ENCODE assay signal across 15 cellular contexts in genomic region chr6:56279346-56280080, GRCh38. TPM values are rescaled to one million over a fixed set of nuclear protein-coding genes. Genes with fewer than 3 reads are reported as not detected.
DNase-seq lines count a peak whose midpoint lies in the region; ATAC-seq, FAIRE-seq and TF ChIP-seq lines count a peak whose summit lies in the region.
"Had no signal": no experiment of that assay in that cellular context is flagged by ENCODE, and none has a peak within 500 bp of the region (broad histone marks: within the 10 kb centered on the region; RNA-seq: fewer than 3 reads in every experiment).

No MANE protein-coding gene starts in this region.

- POLR2A ChIA-PET in activated CD4-positive, alpha-beta memory T cell treated with anti-CD3 and anti-CD28 coated beads for 36 hours (lab: Charles Lee), result no interaction called here

- intact Hi-C loops in Calu3 (cut with micrococcal nuclease; ENCODE audit: unreplicated experiment), result loop anchor here (5.0 to 10.0 kb wide), 2 partner anchors 122 to 175 kb away; no protein-coding TSS in a partner anchor
- intact Hi-C loops in activated CD4-positive, alpha-beta memory T cell treated with anti-CD3 and anti-CD28 coated beads for 36 hours (cut with micrococcal nuclease), result no loop called here

- no peaks in the 10 kb centered on the region for H3K27me3 ChIP-seq in adipocyte (replicated peaks; ENCODE audit: control insufficient read depth, insufficient read depth, low read length)
- H3K27me3 ChIP-seq in upper lobe of left lung, result no peaks in the 10 kb centered on the region

- no peak overlapping the region for H3K27ac ChIP-seq in upper lobe of left lung

- H3K4me3 ChIP-seq in adipocyte (ENCODE audit: low read length) (no peak overlapping the region), upper lobe of left lung (no peak overlapping the region)

- peak; percentile 47 for DNase-seq in Calu3
- peak; percentile 69 for DNase-seq in adipocyte (ENCODE audit: low read depth)
- peak; percentile 94 for DNase-seq in kidney glomerular epithelial cell (lab: John Stamatoyannopoulos, UW)
- DNase-seq in GM19239 (ENCODE audit: insufficient read length, low spot score), result no peak
- DNase-seq in upper lobe of left lung, result no peak
- DNase-seq in activated CD4-positive, alpha-beta memory T cell treated with anti-CD3 and anti-CD28 coated beads for 36 hours, result no peak
- DNase-seq: naive thymus-derived CD4-positive, alpha-beta T cell; NCI-H1417 treated with DMSO at 0.1 percent for 48 hours; NK-92 treated with Interleukin-12 subunit alpha and Interleukin-12 subunit beta, amount 100 ng/mL, for 24 hours; stimulated activated naive CD4-positive, alpha-beta T cell had no signal

- H3K4me3 Mint-ChIP-seq in Calu3 (ENCODE audit: low read depth, unreplicated experiment), result peak overlapping the region; percentile 14
- no peak overlapping the region for H3K4me3 Mint-ChIP-seq in activated CD4-positive, alpha-beta memory T cell treated with anti-CD3 and anti-CD28 coated beads for 36 hours
- H3K4me3 Mint-ChIP-seq: naive thymus-derived CD4-positive, alpha-beta T cell had no signal

- TF ChIP-seq CTCF in Calu3 (IDR thresholded peaks at IDR 0.05; ENCODE audit: unreplicated experiment), result no peak
- no peak for TF ChIP-seq CTCF in upper lobe of left lung (IDR thresholded peaks at IDR 0.05)

- H3K36me3 Mint-ChIP-seq in Calu3 (ENCODE audit: insufficient read depth, unreplicated experiment), result peaks cover 4% of the 10 kb centered on the region
- no peaks in the 10 kb centered on the region for H3K36me3 Mint-ChIP-seq in activated CD4-positive, alpha-beta memory T cell treated with anti-CD3 and anti-CD28 coated beads for 36 hours
- H3K36me3 Mint-ChIP-seq: naive thymus-derived CD4-positive, alpha-beta T cell had no signal

- FAIRE-seq in GM19239 (lab: Jason Lieb, UNC), result no peak
- FAIRE-seq: G401.6 had no signal

- no peak overlapping the region for H3K9ac ChIP-seq in adipocyte (ENCODE audit: low read length)

- H3K27ac Mint-ChIP-seq in Calu3 (ENCODE audit: unreplicated experiment), result peak overlapping the region; percentile 86
- no peak overlapping the region for H3K27ac Mint-ChIP-seq in activated CD4-positive, alpha-beta memory T cell treated with anti-CD3 and anti-CD28 coated beads for 36 hours
- H3K27ac Mint-ChIP-seq: naive thymus-derived CD4-positive, alpha-beta T cell had no signal

- no peak for TF ChIP-seq EP300 in upper lobe of left lung (IDR thresholded peaks at IDR 0.05)

- H3K4me1 Mint-ChIP-seq in Calu3 (ENCODE audit: low read depth, unreplicated experiment), result peaks cover 34% of the 10 kb centered on the region
- H3K4me1 Mint-ChIP-seq in activated CD4-positive, alpha-beta memory T cell treated with anti-CD3 and anti-CD28 coated beads for 36 hours (ENCODE audit: low read depth), result no peaks in the 10 kb centered on the region
- H3K4me1 Mint-ChIP-seq: naive thymus-derived CD4-positive, alpha-beta T cell had no signal

- CTCF ChIA-PET in Calu3 (lab: Charles Lee), result interaction anchor here (0.7 to 1.0 kb wide), 3 partner anchors 11 to 33 kb away, joined by 3 to 4 read pairs (median 3); no protein-coding TSS in a partner anchor
- CTCF ChIA-PET in activated CD4-positive, alpha-beta memory T cell treated with anti-CD3 and anti-CD28 coated beads for 36 hours (lab: Charles Lee), result interaction anchor here (1.7 kb wide), 1 partner anchor 9 kb away, joined by 3 read pairs; no protein-coding TSS in a partner anchor

- TF ChIP-seq POLR2A in upper lobe of left lung (IDR thresholded peaks at IDR 0.05), result no peak

- H3K4me1 ChIP-seq in adipocyte (ENCODE audit: control insufficient read depth, insufficient read depth, low read length), result peaks cover 7% of the 10 kb centered on the region
- no peaks in the 10 kb centered on the region for H3K4me1 ChIP-seq in upper lobe of left lung

- no peaks in the 10 kb centered on the region for H3K27me3 Mint-ChIP-seq in Calu3 (ENCODE audit: unreplicated experiment)
- no peaks in the 10 kb centered on the region for H3K27me3 Mint-ChIP-seq in activated CD4-positive, alpha-beta memory T cell treated with anti-CD3 and anti-CD28 coated beads for 36 hours

- no TSS peak for BruUV-seq in Calu3 (replicated peaks; lab: Mats Ljungman, UMichigan)

- ATAC-seq in HG02759 (IDR thresholded peaks at IDR 0.05; ENCODE audit: unreplicated experiment) (peak; percentile 48), upper lobe of left lung (ENCODE audit: low FRiP score in 2 of 2) (no peak), HG03045 (IDR thresholded peaks at IDR 0.05; ENCODE audit: unreplicated experiment) (no peak)
- ATAC-seq: naive thymus-derived CD4-positive, alpha-beta T cell had no signal

- H3K36me3 ChIP-seq in adipocyte (ENCODE audit: control insufficient read depth, insufficient read depth, low read length, severe bottlenecking) (no peaks in the 10 kb centered on the region), upper lobe of left lung (no peaks in the 10 kb centered on the region)

- H3K9me3 Mint-ChIP-seq in Calu3 (ENCODE audit: low read depth, unreplicated experiment), result peaks cover 11% of the 10 kb centered on the region
- H3K9me3 Mint-ChIP-seq in activated CD4-positive, alpha-beta memory T cell treated with anti-CD3 and anti-CD28 coated beads for 36 hours, result no peaks in the 10 kb centered on the region

- H3K9me3 ChIP-seq in adipocyte (ENCODE audit: control insufficient read depth, low read length) (peaks cover 4% of the 10 kb centered on the region), upper lobe of left lung (no peaks in the 10 kb centered on the region)

- WGBS in upper lobe of left lung, 2 donors, result 69 to 74% methylated on average over 1 of the region's 1 CpG

RNA-seq across cellular contexts. Expression of gene COL21A1, which starts 32.1 kb away (rescaled TPM):
- total RNA-seq in Calu3 (2022) (0.44 and 1.8 TPM in 2 replicates), upper lobe of left lung (10 to 100 TPM in 3 of 6 donors, 1 to 10 TPM in 3; 3.2 to 35.6 (median 9.2) TPM)
- total RNA-seq in activated CD4-positive, alpha-beta memory T cell treated with anti-CD3 and anti-CD28 coated beads for 36 hours, result not detected
- total RNA-seq: activated CD8-positive, alpha-beta memory T cell treated with anti-CD3 and anti-CD28 coated beads for 36 hours; naive thymus-derived CD4-positive, alpha-beta T cell; T-helper 1 cell treated with Interleukin-12 subunit alpha and Interleukin-12 subunit beta and Interleukin-4 antibody, amounts not matched to agents 30 ng/mL and 1 ng/mL, for 36 hours had no signal

Comparison
In these comparisons a context has a peak if more than half of its experiments do, and no peak if none do; other contexts are left out.
1. DNase-seq: peak in Calu3 (single experiment), adipocyte (single experiment) and kidney glomerular epithelial cell (single experiment); none in GM19239 (single experiment), upper lobe of left lung (0 of 2) and activated CD4-positive, alpha-beta memory T cell treated with anti-CD3 and anti-CD28 coated beads for 36 hours (single experiment).